ENCODE assay signal across 1 cellular context in genomic region chr17:59837362-59838195, GRCh38.
TF ChIP-seq lines count a peak whose summit lies in the region.

No MANE protein-coding gene starts in this region.

TF ChIP-seq in HEK293, 187 proteins besides CTCF, POLR2A, EP300 and RAD21 (continued from another document and continues in another):
- no peak for TF ChIP-seq ZNF670 (tag by site-specific recombination; IDR thresholded peaks at IDR 0.05; ENCODE audit: low read depth)
- TF ChIP-seq ZBTB10 (tag by site-specific recombination; IDR thresholded peaks at IDR 0.05), result no peak
- no peak for TF ChIP-seq HOXC10 (CRISPR knock-in tag; IDR thresholded peaks at IDR 0.05)
- TF ChIP-seq WT1 (tag by site-specific recombination; IDR thresholded peaks at IDR 0.05), result peak; percentile 84
- 0 out of 2 replicates have a peak, but pooled peaks have one; percentile 13 for TF ChIP-seq ZNF768 (tag by site-specific recombination; IDR thresholded peaks at IDR 0.05)
- no peak for TF ChIP-seq ZNF202 (tag by site-specific recombination; IDR thresholded peaks at IDR 0.05; ENCODE audit: borderline replicate concordance)
- no peak for TF ChIP-seq ZNF837 (tag by site-specific recombination; IDR thresholded peaks at IDR 0.05)
- TF ChIP-seq ZNF354C (tag by site-specific recombination; IDR thresholded peaks at IDR 0.05; ENCODE audit: borderline replicate concordance, low read depth), result no peak
- peak; percentile 80 for TF ChIP-seq ZEB2 (tag by site-specific recombination; IDR thresholded peaks at IDR 0.05)
- TF ChIP-seq HOXD13 (CRISPR knock-in tag; IDR thresholded peaks at IDR 0.05; ENCODE audit: borderline replicate concordance), result no peak
- TF ChIP-seq GLI2 (tag by site-specific recombination; IDR thresholded peaks at IDR 0.05; ENCODE audit: borderline replicate concordance, low read depth), result no peak
- no peak for TF ChIP-seq ZFHX2 (tag by site-specific recombination; conservative IDR thresholded peaks at IDR 0.05)
- TF ChIP-seq ZNF274 (IDR thresholded peaks at IDR 0.05; ENCODE audit: low read length), result no peak
- no peak for TF ChIP-seq ZNF274 (tag by site-specific recombination; IDR thresholded peaks at IDR 0.05; ENCODE audit: borderline replicate concordance)
- TF ChIP-seq TCF7L2 (IDR thresholded peaks at IDR 0.05; ENCODE audit: borderline replicate concordance, low read depth, low read length), result no peak
- TF ChIP-seq SALL2 (tag by site-specific recombination; IDR thresholded peaks at IDR 0.05; ENCODE audit: borderline replicate concordance), result no peak
- TF ChIP-seq ZNF133 (tag by site-specific recombination; IDR thresholded peaks at IDR 0.05), result no peak
- TF ChIP-seq MEIS1 (CRISPR knock-in tag; IDR thresholded peaks at IDR 0.05; ENCODE audit: borderline replicate concordance), result 0 out of 2 replicates have a peak, but pooled peaks have one; percentile 43
- 0 out of 2 replicates have a peak, but pooled peaks have one; percentile 18 for TF ChIP-seq ZNF501 (tag by site-specific recombination; IDR thresholded peaks at IDR 0.05)
- TF ChIP-seq, protein P1, sequence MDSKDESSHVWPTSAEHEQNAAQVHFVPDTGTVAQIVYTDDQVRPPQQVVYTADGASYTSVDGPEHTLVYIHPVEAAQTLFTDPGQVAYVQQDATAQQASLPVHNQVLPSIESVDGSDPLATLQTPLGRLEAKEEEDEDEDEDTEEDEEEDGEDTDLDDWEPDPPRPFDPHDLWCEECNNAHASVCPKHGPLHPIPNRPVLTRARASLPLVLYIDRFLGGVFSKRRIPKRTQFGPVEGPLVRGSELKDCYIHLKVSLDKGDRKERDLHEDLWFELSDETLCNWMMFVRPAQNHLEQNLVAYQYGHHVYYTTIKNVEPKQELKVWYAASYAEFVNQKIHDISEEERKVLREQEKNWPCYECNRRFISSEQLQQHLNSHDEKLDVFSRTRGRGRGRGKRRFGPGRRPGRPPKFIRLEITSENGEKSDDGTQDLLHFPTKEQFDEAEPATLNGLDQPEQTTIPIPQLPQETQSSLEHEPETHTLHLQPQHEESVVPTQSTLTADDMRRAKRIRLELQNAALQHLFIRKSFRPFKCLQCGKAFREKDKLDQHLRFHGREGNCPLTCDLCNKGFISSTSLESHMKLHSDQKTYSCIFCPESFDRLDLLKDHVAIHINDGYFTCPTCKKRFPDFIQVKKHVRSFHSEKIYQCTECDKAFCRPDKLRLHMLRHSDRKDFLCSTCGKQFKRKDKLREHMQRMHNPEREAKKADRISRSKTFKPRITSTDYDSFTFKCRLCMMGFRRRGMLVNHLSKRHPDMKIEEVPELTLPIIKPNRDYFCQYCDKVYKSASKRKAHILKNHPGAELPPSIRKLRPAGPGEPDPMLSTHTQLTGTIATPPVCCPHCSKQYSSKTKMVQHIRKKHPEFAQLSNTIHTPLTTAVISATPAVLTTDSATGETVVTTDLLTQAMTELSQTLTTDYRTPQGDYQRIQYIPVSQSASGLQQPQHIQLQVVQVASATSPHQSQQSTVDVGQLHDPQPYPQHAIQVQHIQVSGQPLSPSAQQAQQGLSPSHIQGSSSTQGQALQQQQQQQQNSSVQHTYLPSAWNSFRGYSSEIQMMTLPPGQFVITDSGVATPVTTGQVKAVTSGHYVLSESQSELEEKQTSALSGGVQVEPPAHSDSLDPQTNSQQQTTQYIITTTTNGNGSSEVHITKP (tag by site-specific recombination; IDR thresholded peaks at IDR 0.05), result peak; percentile 96
- TF ChIP-seq ZNF174 (tag by site-specific recombination; IDR thresholded peaks at IDR 0.05), result no peak
- TF ChIP-seq ZNF366 (tag by site-specific recombination; conservative IDR thresholded peaks at IDR 0.05), result peak; percentile 96
- peak; percentile 51; the same call in 1 of the 2 replicates for TF ChIP-seq ZXDB (tag by site-specific recombination; IDR thresholded peaks at IDR 0.05)
- no peak for TF ChIP-seq GFI1B (tag by site-specific recombination; IDR thresholded peaks at IDR 0.05)
- no peak for TF ChIP-seq ZNF302 (tag by site-specific recombination; IDR thresholded peaks at IDR 0.05; ENCODE audit: low read depth)
- TF ChIP-seq EGR2 (tag by site-specific recombination; IDR thresholded peaks at IDR 0.05; ENCODE audit: low read depth), result no peak
- TF ChIP-seq ZBTB21 (tag by site-specific recombination; IDR thresholded peaks at IDR 0.05), result no peak
- no peak for TF ChIP-seq HOXA7 (CRISPR knock-in tag; IDR thresholded peaks at IDR 0.05; ENCODE audit: borderline replicate concordance)
- TF ChIP-seq ZNF777 (tag by site-specific recombination; IDR thresholded peaks at IDR 0.05; ENCODE audit: borderline replicate concordance), result no peak
- no peak for TF ChIP-seq ZIC2 (tag by site-specific recombination; IDR thresholded peaks at IDR 0.05)
- no peak for TF ChIP-seq ZNF610 (tag by site-specific recombination; IDR thresholded peaks at IDR 0.05; ENCODE audit: borderline replicate concordance)
- no peak for TF ChIP-seq ZSCAN18 (tag by site-specific recombination; IDR thresholded peaks at IDR 0.05)
- TF ChIP-seq, protein P2, sequence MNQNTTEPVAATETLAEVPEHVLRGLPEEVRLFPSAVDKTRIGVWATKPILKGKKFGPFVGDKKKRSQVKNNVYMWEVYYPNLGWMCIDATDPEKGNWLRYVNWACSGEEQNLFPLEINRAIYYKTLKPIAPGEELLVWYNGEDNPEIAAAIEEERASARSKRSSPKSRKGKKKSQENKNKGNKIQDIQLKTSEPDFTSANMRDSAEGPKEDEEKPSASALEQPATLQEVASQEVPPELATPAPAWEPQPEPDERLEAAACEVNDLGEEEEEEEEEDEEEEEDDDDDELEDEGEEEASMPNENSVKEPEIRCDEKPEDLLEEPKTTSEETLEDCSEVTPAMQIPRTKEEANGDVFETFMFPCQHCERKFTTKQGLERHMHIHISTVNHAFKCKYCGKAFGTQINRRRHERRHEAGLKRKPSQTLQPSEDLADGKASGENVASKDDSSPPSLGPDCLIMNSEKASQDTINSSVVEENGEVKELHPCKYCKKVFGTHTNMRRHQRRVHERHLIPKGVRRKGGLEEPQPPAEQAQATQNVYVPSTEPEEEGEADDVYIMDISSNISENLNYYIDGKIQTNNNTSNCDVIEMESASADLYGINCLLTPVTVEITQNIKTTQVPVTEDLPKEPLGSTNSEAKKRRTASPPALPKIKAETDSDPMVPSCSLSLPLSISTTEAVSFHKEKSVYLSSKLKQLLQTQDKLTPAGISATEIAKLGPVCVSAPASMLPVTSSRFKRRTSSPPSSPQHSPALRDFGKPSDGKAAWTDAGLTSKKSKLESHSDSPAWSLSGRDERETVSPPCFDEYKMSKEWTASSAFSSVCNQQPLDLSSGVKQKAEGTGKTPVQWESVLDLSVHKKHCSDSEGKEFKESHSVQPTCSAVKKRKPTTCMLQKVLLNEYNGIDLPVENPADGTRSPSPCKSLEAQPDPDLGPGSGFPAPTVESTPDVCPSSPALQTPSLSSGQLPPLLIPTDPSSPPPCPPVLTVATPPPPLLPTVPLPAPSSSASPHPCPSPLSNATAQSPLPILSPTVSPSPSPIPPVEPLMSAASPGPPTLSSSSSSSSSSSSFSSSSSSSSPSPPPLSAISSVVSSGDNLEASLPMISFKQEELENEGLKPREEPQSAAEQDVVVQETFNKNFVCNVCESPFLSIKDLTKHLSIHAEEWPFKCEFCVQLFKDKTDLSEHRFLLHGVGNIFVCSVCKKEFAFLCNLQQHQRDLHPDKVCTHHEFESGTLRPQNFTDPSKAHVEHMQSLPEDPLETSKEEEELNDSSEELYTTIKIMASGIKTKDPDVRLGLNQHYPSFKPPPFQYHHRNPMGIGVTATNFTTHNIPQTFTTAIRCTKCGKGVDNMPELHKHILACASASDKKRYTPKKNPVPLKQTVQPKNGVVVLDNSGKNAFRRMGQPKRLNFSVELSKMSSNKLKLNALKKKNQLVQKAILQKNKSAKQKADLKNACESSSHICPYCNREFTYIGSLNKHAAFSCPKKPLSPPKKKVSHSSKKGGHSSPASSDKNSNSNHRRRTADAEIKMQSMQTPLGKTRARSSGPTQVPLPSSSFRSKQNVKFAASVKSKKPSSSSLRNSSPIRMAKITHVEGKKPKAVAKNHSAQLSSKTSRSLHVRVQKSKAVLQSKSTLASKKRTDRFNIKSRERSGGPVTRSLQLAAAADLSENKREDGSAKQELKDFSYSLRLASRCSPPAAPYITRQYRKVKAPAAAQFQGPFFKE (tag by site-specific recombination; IDR thresholded peaks at IDR 0.05; ENCODE audit: borderline replicate concordance), result no peak
- TF ChIP-seq ZNF785 (tag by site-specific recombination; IDR thresholded peaks at IDR 0.05), result no peak
- TF ChIP-seq ZNF132 (tag by site-specific recombination; IDR thresholded peaks at IDR 0.05; ENCODE audit: borderline replicate concordance), result no peak
- TF ChIP-seq, protein P3, sequence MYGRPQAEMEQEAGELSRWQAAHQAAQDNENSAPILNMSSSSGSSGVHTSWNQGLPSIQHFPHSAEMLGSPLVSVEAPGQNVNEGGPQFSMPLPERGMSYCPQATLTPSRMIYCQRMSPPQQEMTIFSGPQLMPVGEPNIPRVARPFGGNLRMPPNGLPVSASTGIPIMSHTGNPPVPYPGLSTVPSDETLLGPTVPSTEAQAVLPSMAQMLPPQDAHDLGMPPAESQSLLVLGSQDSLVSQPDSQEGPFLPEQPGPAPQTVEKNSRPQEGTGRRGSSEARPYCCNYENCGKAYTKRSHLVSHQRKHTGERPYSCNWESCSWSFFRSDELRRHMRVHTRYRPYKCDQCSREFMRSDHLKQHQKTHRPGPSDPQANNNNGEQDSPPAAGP (tag by site-specific recombination; IDR thresholded peaks at IDR 0.05), result peak; percentile 45
- peak; percentile 58; the same call in 1 of the 2 replicates for TF ChIP-seq KLF8 (tag by site-specific recombination; IDR thresholded peaks at IDR 0.05)
- peak; percentile 11; the same call in 1 of the 2 replicates for TF ChIP-seq ZNF449 (tag by site-specific recombination; IDR thresholded peaks at IDR 0.05)
- TF ChIP-seq OSR2 (tag by site-specific recombination; IDR thresholded peaks at IDR 0.05), result peak; percentile 84
- no peak for TF ChIP-seq ZNF211 (tag by site-specific recombination; IDR thresholded peaks at IDR 0.05; ENCODE audit: low read depth)
- TF ChIP-seq, protein P4, sequence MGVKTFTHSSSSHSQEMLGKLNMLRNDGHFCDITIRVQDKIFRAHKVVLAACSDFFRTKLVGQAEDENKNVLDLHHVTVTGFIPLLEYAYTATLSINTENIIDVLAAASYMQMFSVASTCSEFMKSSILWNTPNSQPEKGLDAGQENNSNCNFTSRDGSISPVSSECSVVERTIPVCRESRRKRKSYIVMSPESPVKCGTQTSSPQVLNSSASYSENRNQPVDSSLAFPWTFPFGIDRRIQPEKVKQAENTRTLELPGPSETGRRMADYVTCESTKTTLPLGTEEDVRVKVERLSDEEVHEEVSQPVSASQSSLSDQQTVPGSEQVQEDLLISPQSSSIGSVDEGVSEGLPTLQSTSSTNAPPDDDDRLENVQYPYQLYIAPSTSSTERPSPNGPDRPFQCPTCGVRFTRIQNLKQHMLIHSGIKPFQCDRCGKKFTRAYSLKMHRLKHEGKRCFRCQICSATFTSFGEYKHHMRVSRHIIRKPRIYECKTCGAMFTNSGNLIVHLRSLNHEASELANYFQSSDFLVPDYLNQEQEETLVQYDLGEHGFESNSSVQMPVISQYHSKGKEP (tag by site-specific recombination; IDR thresholded peaks at IDR 0.05), result no peak
- TF ChIP-seq ZBTB17 (tag by site-specific recombination; IDR thresholded peaks at IDR 0.05), result peak; percentile 94
- TF ChIP-seq ZBTB7A (tag by site-specific recombination; IDR thresholded peaks at IDR 0.05; ENCODE audit: low read depth), result no peak
- TF ChIP-seq, protein P5, sequence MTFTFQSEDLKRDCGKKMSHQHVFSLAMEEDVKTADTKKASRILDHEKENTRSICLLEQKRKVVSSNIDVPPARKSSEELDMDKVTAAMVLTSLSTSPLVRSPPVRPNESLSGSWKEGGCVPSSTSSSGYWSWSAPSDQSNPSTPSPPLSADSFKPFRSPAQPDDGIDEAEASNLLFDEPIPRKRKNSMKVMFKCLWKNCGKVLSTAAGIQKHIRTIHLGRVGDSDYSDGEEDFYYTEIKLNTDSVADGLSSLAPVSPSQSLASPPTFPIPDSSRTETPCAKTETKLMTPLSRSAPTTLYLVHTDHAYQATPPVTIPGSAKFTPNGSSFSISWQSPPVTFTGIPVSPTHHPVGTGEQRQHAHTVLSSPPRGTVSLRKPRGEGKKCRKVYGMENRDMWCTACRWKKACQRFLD (tag by site-specific recombination; IDR thresholded peaks at IDR 0.05), result no peak
